ENCODE assay signal across 1 cellular context in the genomic region with DNA sequence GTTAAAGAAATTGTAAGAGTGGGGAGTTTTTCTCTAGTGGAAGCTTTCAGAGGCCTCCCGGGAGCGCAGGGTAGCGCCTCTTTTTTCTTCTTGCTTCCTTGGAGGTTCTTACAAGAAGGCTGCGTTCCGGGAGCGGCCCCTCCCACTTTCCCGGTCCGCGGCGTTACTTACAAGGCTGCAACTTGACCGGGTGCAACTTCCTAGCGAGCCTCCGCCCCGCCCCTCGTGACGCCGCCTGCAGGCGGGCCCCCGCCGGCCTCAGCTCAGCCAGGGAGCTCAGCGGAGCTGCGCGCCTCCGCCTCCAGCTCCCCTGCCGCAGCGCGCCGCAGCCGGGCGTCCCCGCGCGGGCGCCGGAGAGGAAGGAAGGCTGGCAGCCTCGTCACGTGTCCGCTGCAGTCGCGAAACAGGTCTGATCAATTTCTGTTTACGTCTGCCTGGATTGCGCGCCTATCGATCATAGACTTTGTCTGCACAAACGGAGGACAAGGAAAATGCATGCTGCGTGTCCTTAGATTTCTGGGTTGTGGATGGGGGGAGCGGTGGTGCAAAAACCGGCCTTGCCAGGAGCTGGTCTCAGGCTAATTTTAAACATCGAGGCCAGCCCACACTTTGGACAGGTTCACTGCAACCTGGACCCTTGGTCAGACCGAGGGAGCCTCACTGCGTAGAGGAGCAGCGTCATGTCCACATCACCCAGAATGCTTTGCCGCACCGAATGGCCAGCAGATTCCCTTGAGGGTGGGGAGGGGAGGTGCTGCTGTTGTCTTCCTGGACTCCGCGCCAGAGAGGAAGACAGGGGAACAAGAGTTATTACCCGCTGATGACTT.
TF ChIP-seq lines count a peak whose summit lies in the region.

A gene with protein sequence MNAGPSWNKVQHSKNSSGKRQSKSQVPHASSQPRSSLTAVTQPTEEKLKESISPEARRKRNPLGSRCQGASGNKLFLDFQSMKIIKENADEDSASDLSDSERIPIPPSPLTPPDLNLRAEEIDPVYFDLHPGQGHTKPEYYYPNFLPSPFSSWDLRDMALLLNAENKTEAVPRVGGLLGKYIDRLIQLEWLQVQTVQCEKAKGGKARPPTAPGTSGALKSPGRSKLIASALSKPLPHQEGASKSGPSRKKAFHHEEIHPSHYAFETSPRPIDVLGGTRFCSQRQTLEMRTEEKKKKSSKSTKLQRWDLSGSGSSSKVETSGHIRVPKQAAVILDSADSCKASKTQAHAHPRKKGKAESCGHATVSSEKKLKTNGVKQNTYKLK (plus strand): TSS at position 261 of the 827 bp plus-strand sequence. CDS start 3,555 bp downstream, outside the sequence.
A gene with protein sequence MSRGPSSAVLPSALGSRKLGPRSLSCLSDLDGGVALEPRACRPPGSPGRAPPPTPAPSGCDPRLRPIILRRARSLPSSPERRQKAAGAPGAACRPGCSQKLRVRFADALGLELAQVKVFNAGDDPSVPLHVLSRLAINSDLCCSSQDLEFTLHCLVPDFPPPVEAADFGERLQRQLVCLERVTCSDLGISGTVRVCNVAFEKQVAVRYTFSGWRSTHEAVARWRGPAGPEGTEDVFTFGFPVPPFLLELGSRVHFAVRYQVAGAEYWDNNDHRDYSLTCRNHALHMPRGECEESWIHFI (minus strand): TSS at position 177 of the 827 bp plus-strand sequence. CDS start 374 bp downstream, outside the sequence.

TF ChIP-seq in HepG2, 621 proteins besides CTCF, POLR2A, EP300 and RAD21 (continued from another document and continues in another):
- TF ChIP-seq, protein P1, sequence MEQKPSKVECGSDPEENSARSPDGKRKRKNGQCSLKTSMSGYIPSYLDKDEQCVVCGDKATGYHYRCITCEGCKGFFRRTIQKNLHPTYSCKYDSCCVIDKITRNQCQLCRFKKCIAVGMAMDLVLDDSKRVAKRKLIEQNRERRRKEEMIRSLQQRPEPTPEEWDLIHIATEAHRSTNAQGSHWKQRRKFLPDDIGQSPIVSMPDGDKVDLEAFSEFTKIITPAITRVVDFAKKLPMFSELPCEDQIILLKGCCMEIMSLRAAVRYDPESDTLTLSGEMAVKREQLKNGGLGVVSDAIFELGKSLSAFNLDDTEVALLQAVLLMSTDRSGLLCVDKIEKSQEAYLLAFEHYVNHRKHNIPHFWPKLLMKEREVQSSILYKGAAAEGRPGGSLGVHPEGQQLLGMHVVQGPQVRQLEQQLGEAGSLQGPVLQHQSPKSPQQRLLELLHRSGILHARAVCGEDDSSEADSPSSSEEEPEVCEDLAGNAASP (CRISPR knock-in tag; IDR thresholded peaks at IDR 0.05; ENCODE audit: borderline replicate concordance), result peak; percentile 55
- TF ChIP-seq RBM39 (IDR thresholded peaks at IDR 0.05; ENCODE audit: low read depth, low read length, poor library complexity, severe bottlenecking) (peak; percentile 33), SP140L (CRISPR knock-in tag; IDR thresholded peaks at IDR 0.05; ENCODE audit: borderline replicate concordance) (no peak), NONO (IDR thresholded peaks at IDR 0.05) (no peak), NONO (CRISPR knock-in tag; conservative IDR thresholded peaks at IDR 0.05) (peak; percentile 86), MYC (CRISPR knock-in tag; IDR thresholded peaks at IDR 0.05; ENCODE audit: borderline replicate concordance) (peak; percentile 85), ZNF225 (CRISPR knock-in tag; IDR thresholded peaks at IDR 0.05) (peak; percentile 74), ZFP37 (CRISPR knock-in tag; IDR thresholded peaks at IDR 0.05; ENCODE audit: borderline replicate concordance) (peak; percentile 84), SNAI1 (CRISPR knock-in tag; IDR thresholded peaks at IDR 0.05; ENCODE audit: borderline replicate concordance) (no peak), ATRX (CRISPR knock-in tag; IDR thresholded peaks at IDR 0.05; ENCODE audit: borderline replicate concordance) (no peak), ZZZ3 (CRISPR knock-in tag; IDR thresholded peaks at IDR 0.05; ENCODE audit: borderline replicate concordance) (no peak; the same call in 1 of the 2 replicates), GABPA (IDR thresholded peaks at IDR 0.05; ENCODE audit: low read depth, low read length) (no peak), GABPA (CRISPR knock-in tag; IDR thresholded peaks at IDR 0.05; ENCODE audit: low read depth) (peak; percentile 53), KDM5A (IDR thresholded peaks at IDR 0.05; ENCODE audit: borderline replicate concordance, low read length) (peak; percentile 71; the same call in 1 of the 2 replicates), THAP11 (CRISPR knock-in tag; IDR thresholded peaks at IDR 0.05) (peak; percentile 82), SMYD3 (CRISPR knock-in tag; IDR thresholded peaks at IDR 0.05) (peak; percentile 95), ZNF44 (CRISPR knock-in tag; IDR thresholded peaks at IDR 0.05) (peak; percentile 89), HES4 (CRISPR knock-in tag; IDR thresholded peaks at IDR 0.05; ENCODE audit: borderline replicate concordance) (peak; percentile 88; the same call in 1 of the 2 replicates), GTF2F1 (IDR thresholded peaks at IDR 0.05; ENCODE audit: low read length) (peak; percentile 60; the same call in 1 of the 2 replicates), ZNF570 (CRISPR knock-in tag; IDR thresholded peaks at IDR 0.05; ENCODE audit: borderline replicate concordance) (peak; percentile 95), KLF13 (CRISPR knock-in tag; IDR thresholded peaks at IDR 0.05) (peak; percentile 49; the same call in 1 of the 2 replicates), CHD4 (IDR thresholded peaks at IDR 0.05; ENCODE audit: borderline replicate concordance, low read length) (peak; percentile 64; the same call in 1 of the 2 replicates), SCMH1 (CRISPR knock-in tag; IDR thresholded peaks at IDR 0.05; ENCODE audit: borderline replicate concordance) (no peak)
- TF ChIP-seq, protein P2, sequence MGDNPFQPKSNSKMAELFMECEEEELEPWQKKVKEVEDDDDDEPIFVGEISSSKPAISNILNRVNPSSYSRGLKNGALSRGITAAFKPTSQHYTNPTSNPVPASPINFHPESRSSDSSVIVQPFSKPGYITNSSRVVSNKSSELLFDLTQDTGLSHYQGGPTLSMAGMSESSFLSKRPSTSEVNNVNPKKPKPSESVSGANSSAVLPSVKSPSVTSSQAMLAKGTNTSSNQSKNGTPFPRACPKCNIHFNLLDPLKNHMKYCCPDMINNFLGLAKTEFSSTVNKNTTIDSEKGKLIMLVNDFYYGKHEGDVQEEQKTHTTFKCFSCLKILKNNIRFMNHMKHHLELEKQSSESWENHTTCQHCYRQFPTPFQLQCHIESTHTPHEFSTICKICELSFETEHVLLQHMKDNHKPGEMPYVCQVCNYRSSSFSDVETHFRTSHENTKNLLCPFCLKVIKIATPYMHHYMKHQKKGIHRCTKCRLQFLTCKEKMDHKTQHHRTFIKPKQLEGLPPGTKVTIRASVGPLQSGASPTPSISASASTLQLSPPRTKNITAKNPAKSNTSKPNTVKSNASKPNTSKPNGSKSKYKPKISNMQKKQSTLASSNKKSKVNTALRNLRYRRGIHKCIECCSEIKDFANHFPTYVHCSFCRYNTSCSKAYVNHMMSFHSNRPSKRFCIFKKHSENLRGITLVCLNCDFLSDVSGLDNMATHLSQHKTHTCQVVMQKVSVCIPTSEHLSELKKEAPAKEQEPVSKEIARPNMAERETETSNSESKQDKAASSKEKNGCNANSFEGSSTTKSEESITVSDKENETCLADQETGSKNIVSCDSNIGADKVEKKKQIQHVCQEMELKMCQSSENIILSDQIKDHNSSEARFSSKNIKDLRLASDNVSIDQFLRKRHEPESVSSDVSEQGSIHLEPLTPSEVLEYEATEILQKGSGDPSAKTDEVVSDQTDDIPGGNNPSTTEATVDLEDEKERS (CRISPR knock-in tag; IDR thresholded peaks at IDR 0.05), result peak; percentile 84; the same call in 1 of the 2 replicates
- TF ChIP-seq, protein P3, sequence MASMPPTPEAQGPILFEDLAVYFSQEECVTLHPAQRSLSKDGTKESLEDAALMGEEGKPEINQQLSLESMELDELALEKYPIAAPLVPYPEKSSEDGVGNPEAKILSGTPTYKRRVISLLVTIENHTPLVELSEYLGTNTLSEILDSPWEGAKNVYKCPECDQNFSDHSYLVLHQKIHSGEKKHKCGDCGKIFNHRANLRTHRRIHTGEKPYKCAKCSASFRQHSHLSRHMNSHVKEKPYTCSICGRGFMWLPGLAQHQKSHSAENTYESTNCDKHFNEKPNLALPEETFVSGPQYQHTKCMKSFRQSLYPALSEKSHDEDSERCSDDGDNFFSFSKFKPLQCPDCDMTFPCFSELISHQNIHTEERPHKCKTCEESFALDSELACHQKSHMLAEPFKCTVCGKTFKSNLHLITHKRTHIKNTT (CRISPR knock-in tag; IDR thresholded peaks at IDR 0.05), result no peak
- TF ChIP-seq, protein P4, sequence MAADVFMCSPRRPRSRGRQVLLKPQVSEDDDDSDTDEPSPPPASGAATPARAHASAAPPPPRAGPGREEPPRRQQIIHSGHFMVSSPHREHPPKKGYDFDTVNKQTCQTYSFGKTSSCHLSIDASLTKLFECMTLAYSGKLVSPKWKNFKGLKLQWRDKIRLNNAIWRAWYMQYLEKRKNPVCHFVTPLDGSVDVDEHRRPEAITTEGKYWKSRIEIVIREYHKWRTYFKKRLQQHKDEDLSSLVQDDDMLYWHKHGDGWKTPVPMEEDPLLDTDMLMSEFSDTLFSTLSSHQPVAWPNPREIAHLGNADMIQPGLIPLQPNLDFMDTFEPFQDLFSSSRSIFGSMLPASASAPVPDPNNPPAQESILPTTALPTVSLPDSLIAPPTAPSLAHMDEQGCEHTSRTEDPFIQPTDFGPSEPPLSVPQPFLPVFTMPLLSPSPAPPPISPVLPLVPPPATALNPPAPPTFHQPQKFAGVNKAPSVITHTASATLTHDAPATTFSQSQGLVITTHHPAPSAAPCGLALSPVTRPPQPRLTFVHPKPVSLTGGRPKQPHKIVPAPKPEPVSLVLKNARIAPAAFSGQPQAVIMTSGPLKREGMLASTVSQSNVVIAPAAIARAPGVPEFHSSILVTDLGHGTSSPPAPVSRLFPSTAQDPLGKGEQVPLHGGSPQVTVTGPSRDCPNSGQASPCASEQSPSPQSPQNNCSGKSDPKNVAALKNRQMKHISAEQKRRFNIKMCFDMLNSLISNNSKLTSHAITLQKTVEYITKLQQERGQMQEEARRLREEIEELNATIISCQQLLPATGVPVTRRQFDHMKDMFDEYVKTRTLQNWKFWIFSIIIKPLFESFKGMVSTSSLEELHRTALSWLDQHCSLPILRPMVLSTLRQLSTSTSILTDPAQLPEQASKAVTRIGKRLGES (CRISPR knock-in tag; IDR thresholded peaks at IDR 0.05; ENCODE audit: borderline replicate concordance), result no peak
- TF ChIP-seq, protein P5, sequence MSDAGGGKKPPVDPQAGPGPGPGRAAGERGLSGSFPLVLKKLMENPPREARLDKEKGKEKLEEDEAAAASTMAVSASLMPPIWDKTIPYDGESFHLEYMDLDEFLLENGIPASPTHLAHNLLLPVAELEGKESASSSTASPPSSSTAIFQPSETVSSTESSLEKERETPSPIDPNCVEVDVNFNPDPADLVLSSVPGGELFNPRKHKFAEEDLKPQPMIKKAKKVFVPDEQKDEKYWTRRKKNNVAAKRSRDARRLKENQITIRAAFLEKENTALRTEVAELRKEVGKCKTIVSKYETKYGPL (CRISPR knock-in tag; IDR thresholded peaks at IDR 0.05), result no peak
- TF ChIP-seq, protein P6, sequence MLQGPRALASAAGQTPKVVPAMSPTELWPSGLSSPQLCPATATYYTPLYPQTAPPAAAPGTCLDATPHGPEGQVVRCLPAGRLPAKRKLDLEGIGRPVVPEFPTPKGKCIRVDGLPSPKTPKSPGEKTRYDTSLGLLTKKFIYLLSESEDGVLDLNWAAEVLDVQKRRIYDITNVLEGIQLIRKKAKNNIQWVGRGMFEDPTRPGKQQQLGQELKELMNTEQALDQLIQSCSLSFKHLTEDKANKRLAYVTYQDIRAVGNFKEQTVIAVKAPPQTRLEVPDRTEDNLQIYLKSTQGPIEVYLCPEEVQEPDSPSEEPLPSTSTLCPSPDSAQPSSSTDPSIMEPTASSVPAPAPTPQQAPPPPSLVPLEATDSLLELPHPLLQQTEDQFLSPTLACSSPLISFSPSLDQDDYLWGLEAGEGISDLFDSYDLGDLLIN (CRISPR knock-in tag; IDR thresholded peaks at IDR 0.05; ENCODE audit: borderline replicate concordance), result 0 out of 2 replicates have a peak, but pooled peaks have one; percentile 19
- TF ChIP-seq, protein P7, sequence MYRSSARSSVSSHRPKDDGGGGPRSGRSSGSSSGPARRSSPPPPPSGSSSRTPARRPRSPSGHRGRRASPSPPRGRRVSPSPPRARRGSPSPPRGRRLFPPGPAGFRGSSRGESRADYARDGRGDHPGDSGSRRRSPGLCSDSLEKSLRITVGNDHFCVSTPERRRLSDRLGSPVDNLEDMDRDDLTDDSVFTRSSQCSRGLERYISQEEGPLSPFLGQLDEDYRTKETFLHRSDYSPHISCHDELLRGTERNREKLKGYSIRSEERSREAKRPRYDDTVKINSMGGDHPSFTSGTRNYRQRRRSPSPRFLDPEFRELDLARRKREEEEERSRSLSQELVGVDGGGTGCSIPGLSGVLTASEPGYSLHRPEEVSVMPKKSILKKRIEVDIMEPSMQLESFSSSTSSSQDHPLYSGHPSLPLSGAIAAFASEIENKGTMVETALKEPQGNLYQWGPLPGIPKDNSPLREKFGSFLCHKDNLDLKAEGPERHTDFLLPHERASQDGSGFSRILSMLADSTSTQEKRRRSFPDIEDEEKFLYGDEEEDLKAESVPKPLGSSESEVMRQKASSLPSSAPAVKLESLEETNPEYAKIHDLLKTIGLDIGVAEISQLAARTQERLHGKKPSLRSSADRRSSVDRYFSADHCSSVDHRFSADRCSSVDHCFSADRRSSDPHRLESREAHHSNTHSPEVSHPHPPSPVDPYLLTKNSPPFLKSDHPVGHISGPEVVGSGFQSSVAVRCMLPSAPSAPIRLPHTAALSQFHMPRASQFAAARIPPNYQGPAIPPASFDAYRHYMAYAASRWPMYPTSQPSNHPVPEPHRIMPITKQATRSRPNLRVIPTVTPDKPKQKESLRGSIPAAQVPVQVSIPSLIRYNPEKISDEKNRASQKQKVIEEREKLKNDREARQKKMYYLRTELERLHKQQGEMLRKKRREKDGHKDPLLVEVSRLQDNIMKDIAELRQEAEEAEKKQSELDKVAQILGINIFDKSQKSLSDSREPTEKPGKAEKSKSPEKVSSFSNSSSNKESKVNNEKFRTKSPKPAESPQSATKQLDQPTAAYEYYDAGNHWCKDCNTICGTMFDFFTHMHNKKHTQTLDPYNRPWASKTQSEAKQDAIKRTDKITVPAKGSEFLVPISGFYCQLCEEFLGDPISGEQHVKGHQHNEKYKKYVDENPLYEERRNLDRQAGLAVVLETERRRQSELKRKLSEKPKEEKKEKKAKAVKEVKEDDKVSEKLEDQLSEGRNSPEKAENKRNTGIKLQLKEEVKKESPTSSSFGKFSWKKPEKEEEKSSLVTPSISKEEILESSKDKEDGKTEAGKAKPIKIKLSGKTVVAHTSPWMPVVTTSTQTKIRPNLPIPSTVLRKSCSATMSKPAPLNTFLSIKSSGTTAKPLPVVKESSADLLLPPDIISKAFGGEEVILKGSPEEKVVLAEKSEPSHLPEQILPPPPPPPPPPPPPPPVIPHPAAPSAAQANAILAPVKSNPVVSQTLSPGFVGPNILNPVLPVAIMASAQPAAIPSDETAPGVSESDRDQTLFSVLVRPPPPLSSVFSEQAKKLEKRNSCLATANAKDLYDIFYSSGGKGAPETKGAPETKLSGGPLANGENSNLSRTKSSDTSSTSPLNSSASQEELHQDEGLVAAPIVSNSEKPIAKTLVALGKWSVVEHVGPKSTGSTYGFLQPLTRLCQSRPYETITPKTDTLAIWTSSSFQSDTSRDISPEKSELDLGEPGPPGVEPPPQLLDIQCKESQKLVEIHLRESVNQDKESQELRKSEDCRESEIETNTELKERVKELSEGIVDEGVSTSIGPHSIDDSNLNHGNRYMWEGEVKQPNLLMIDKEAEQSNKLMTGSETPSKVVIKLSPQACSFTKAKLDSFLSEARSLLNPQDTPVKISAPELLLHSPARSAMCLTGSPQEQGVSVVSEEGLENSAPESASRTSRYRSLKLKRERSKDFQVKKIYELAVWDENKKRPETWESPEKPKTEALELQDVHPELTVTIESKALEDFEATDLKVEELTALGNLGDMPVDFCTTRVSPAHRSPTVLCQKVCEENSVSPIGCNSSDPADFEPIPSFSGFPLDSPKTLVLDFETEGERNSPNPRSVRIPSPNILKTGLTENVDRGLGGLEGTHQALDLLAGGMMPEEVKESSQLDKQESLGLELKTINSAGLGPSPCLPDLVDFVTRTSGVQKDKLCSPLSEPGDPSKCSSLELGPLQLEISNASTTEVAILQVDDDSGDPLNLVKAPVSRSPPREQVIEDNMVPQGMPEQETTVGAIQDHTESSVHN (CRISPR knock-in tag; IDR thresholded peaks at IDR 0.05), result peak; percentile 98
